In genomic region chr15:28592395-28592794, GRCh38 we compare ENCODE assay signal across 6 cellular contexts. TPM values are rescaled to one million over a fixed set of nuclear protein-coding genes. Genes with fewer than 3 reads are reported as not detected.
"Had no signal": no experiment of that assay in that cellular context is flagged by ENCODE, and none has a peak within 500 bp of the region (broad histone marks: within the 10 kb centered on the region; RNA-seq: fewer than 3 reads in every experiment).

No MANE protein-coding gene starts in this region.

RNA-seq across cellular contexts. Expression of gene GOLGA6L25, which starts 39.0 kb away (rescaled TPM):
- total RNA-seq: HepG2, HT-29, HT1080, IMR-90, K562 had no signal
- polyA plus RNA-seq: HepG2, IgD-negative memory B cell, IMR-90, K562 had no signal

RNA-seq across cellular contexts. Expression of gene GOLGA8G, which starts 59.6 kb away (rescaled TPM):
- total RNA-seq: HepG2, HT-29, HT1080, IMR-90 had no signal
- polyA plus RNA-seq: HepG2, IgD-negative memory B cell, IMR-90 had no signal
